ENCODE assay signal across 21 cellular contexts in genomic region chr1:112460672-112461071, GRCh38. TPM values are rescaled to one million over a fixed set of nuclear protein-coding genes. Genes with fewer than 3 reads are reported as not detected.
DNase-seq lines count a peak whose midpoint lies in the region; ATAC-seq and TF ChIP-seq lines count a peak whose summit lies in the region.
"Had no signal": no experiment of that assay in that cellular context is flagged by ENCODE, and none has a peak within 500 bp of the region (broad histone marks: within the 10 kb centered on the region; RNA-seq: fewer than 3 reads in every experiment).

No MANE protein-coding gene starts in this region.

- H3K36me3 ChIP-seq in fibroblast of lung (ENCODE audit: control insufficient read depth, insufficient read depth, low read length) (peaks cover 10% of the 10 kb centered on the region), osteoblast (ENCODE audit: insufficient read depth, low read length) (peaks cover 18% of the 10 kb centered on the region)
- H3K36me3 ChIP-seq in naive thymus-derived CD4-positive, alpha-beta T cell (ENCODE audit: control insufficient read depth in 2 of 3, insufficient read depth in 3 of 3, low read length in 3 of 3): no peaks in the 10 kb centered on the region

- no peaks in the 10 kb centered on the region for H4K20me1 ChIP-seq in fibroblast of lung (ENCODE audit: control insufficient read depth, extremely low read depth, insufficient read depth, low read length)
- no peaks in the 10 kb centered on the region for H4K20me1 ChIP-seq in osteoblast (ENCODE audit: insufficient read depth, low read length)

- H3K9ac ChIP-seq in fibroblast of lung (ENCODE audit: insufficient read depth, low read length): no peak overlapping the region

- no peaks in the 10 kb centered on the region for H3K36me3 Mint-ChIP-seq in naive thymus-derived CD4-positive, alpha-beta T cell

- H3K4me2 ChIP-seq in fibroblast of lung (ENCODE audit: extremely low read depth, insufficient read depth, low read length) (no peak overlapping the region), osteoblast (ENCODE audit: insufficient read depth, low read length) (peak overlapping the region; percentile 7)

- H3K4me1 Mint-ChIP-seq in naive thymus-derived CD4-positive, alpha-beta T cell: peaks cover 0 to 3% (median 0%) of the 10 kb centered on the region in 7 donors

- H3K27ac Mint-ChIP-seq in naive thymus-derived CD4-positive, alpha-beta T cell: no peak overlapping the region
- H3K27ac Mint-ChIP-seq: CD4-positive, alpha-beta T cell had no signal

- POLR2A ChIA-PET in naive thymus-derived CD4-positive, alpha-beta T cell (lab: Charles Lee): no interaction called here

- no peak overlapping the region for H2AFZ ChIP-seq in fibroblast of lung (ENCODE audit: low read length)
- no peak overlapping the region for H2AFZ ChIP-seq in osteoblast (ENCODE audit: low read length)

- DNase-seq in EH (ENCODE audit: low read depth): peak; percentile 30
- peak; percentile 3 for DNase-seq in NCI-H69 (lab: John Stamatoyannopoulos, UW)
- DNase-seq in fibroblast of lung (ENCODE audit: low read depth in 2 of 2): peak; percentile 40 to 51
- no peak for DNase-seq in osteoblast (ENCODE audit: insufficient read length, low spot score, missing footprints)
- no peak for DNase-seq in naive thymus-derived CD4-positive, alpha-beta T cell
- DNase-seq in HuH-7.5 (ENCODE audit: low spot score): no peak
- DNase-seq in activated naive CD4-positive, alpha-beta T cell treated with Interleukin-2 at 50 U/mL for 16 hours: no peak
- no peak for DNase-seq in NCI-H1930 (lab: John Stamatoyannopoulos, UW)
- DNase-seq: activated naive CD4-positive, alpha-beta T cell; aorta; CD4-positive, alpha-beta T cell; DND-41; effector memory CD4-positive, alpha-beta T cell; foreskin melanocyte; left colon; nucleus accumbens; OCI-M1; SHP77 treated with DMSO at 0.1 percent for 48 hours; stimulated activated CD4-positive, alpha-beta T cell treated with anti-CD3 and anti-CD28 coated beads, Interleukin-15, amount 100 ng/mL, for 24 hours; T-helper 1 cell had no signal

- no peaks in the 10 kb centered on the region for H3K79me2 ChIP-seq in fibroblast of lung (ENCODE audit: control insufficient read depth, insufficient read depth, low read length)
- peaks cover 13% of the 10 kb centered on the region for H3K79me2 ChIP-seq in osteoblast (ENCODE audit: insufficient read depth, low read length)

- no peak for TF ChIP-seq CTCF in fibroblast of lung (conservative IDR thresholded peaks at IDR 0.05 in 1 of 2, IDR thresholded peaks at IDR 0.05 in 1 of 2; ENCODE audit: low read depth in 1 of 2, low read length in 2 of 2)
- TF ChIP-seq CTCF in osteoblast (IDR thresholded peaks at IDR 0.05; ENCODE audit: extremely low read depth, low read depth, low read length): no peak

- ATAC-seq in naive thymus-derived CD4-positive, alpha-beta T cell: no peak
- ATAC-seq: HCT116 had no signal

- H3K9me3 Mint-ChIP-seq in naive thymus-derived CD4-positive, alpha-beta T cell: no peaks in the 10 kb centered on the region
- H3K9me3 Mint-ChIP-seq: CD4-positive, alpha-beta T cell had no signal

- intact Hi-C loops in naive thymus-derived CD4-positive, alpha-beta T cell (cut with micrococcal nuclease): no loop called here

- H3K27ac ChIP-seq in fibroblast of lung (ENCODE audit: insufficient read depth, low read length): no peak overlapping the region
- H3K27ac ChIP-seq in osteoblast (ENCODE audit: low read depth, low read length): no peak overlapping the region
- no peak overlapping the region for H3K27ac ChIP-seq in naive thymus-derived CD4-positive, alpha-beta T cell (ENCODE audit: low read depth, low read length)

- H3K27me3 ChIP-seq in fibroblast of lung (ENCODE audit: control insufficient read depth, insufficient read depth, low read length): no peaks in the 10 kb centered on the region
- H3K27me3 ChIP-seq in osteoblast (ENCODE audit: insufficient read depth, low read length): no peaks in the 10 kb centered on the region
- no peaks in the 10 kb centered on the region for H3K27me3 ChIP-seq in naive thymus-derived CD4-positive, alpha-beta T cell (ENCODE audit: control insufficient read depth in 2 of 2, insufficient read depth in 2 of 2, low read length in 2 of 2)

- no peak overlapping the region for H3K4me3 Mint-ChIP-seq in naive thymus-derived CD4-positive, alpha-beta T cell
- H3K4me3 Mint-ChIP-seq: CD4-positive, alpha-beta T cell had no signal

- no peaks in the 10 kb centered on the region for H3K9me3 ChIP-seq in fibroblast of lung (ENCODE audit: control insufficient read depth, insufficient read depth, low read depth, low read length)
- no peaks in the 10 kb centered on the region for H3K9me3 ChIP-seq in osteoblast (ENCODE audit: low read depth, low read length)
- H3K9me3 ChIP-seq in naive thymus-derived CD4-positive, alpha-beta T cell (ENCODE audit: control insufficient read depth in 2 of 3, low read length in 3 of 3): no peaks in the 10 kb centered on the region

- H3K4me1 ChIP-seq in fibroblast of lung (ENCODE audit: control insufficient read depth, extremely low read depth, insufficient read depth, low read length): peaks cover 33% of the 10 kb centered on the region
- H3K4me1 ChIP-seq in osteoblast (ENCODE audit: insufficient read depth, low read length): peaks cover 47% of the 10 kb centered on the region
- H3K4me1 ChIP-seq in naive thymus-derived CD4-positive, alpha-beta T cell (ENCODE audit: control insufficient read depth in 2 of 2, insufficient read depth in 2 of 2, low read length in 2 of 2): no peaks in the 10 kb centered on the region

- H3K4me3 ChIP-seq in fibroblast of lung (replicated peaks in 1 of 4; ENCODE audit: control extremely low read depth in 1 of 4, insufficient read depth in 1 of 4, low read depth in 3 of 4, low read length in 4 of 4) (no peak overlapping the region), osteoblast (ENCODE audit: insufficient read depth, low read length) (no peak overlapping the region)
- H3K4me3 ChIP-seq in naive thymus-derived CD4-positive, alpha-beta T cell (ENCODE audit: low read length): no peak overlapping the region

- peaks cover 0 to 16% (median 5%) of the 10 kb centered on the region in 5 donors for H3K27me3 Mint-ChIP-seq in naive thymus-derived CD4-positive, alpha-beta T cell

- CTCF ChIA-PET in naive thymus-derived CD4-positive, alpha-beta T cell (lab: Charles Lee): no interaction called here

RNA-seq across cellular contexts. Expression of gene WNT2B, which starts 48.1 kb away (rescaled TPM):
- total RNA-seq in fibroblast of lung (1.5 and 3.5 TPM in 2 replicates), osteoblast (1.5 and 2.2 TPM in 2 replicates)
- polyA plus RNA-seq in fibroblast of lung: 1.3 and 2.0 TPM in 2 replicates
- polyA plus RNA-seq in fibroblast of lung (2012): 1.7 and 1.9 TPM in 2 replicates
- 2.5 and 2.8 TPM in 2 replicates for polyA minus RNA-seq in fibroblast of lung (ENCODE audit: low replicate concordance)
- total RNA-seq in naive thymus-derived CD4-positive, alpha-beta T cell: under 1 TPM in 4 of 5 experiments, not detected in 1; 0.38 to 0.94 (median 0.61) TPM
- polyA plus RNA-seq in naive thymus-derived CD4-positive, alpha-beta T cell: under 1 TPM; 0.05 to 0.55 TPM

Comparison
In these comparisons a context has a peak if more than half of its experiments do, and no peak if none do; other contexts are left out.
1. DNase-seq: peak in EH (single experiment), NCI-H69 (single experiment) and fibroblast of lung (2 of 2); none in osteoblast (single experiment), naive thymus-derived CD4-positive, alpha-beta T cell (0 of 9), HuH-7.5 (single experiment), activated naive CD4-positive, alpha-beta T cell treated with Interleukin-2 at 50 U/mL for 16 hours (single experiment) and NCI-H1930 (0 of 2).